Comparison of ENCODE assay signal across 10 cellular contexts in the genomic region with DNA sequence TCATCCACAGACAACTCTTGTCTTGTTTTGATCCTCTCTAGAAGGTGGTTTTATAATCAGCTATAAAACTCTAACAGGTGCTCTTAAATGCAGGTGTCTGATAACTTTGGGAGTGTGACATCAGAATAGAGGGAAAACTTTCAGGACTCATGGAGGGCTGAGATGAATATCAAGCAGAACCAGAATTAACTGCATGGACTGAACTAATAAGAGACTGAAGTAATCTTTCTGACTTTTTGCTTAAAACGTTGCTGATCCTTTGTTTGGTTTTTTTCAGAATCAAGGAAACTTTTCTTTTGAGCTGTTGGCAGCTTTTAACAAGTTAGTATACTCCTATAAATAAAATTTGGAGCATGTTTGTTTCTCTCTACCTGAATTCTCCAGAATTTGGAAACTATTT.
ATAC-seq and TF ChIP-seq lines count a peak whose summit lies in the region.
"Had no signal": no experiment of that assay in that cellular context is flagged by ENCODE, and none has a peak within 500 bp of the region (broad histone marks: within the 10 kb centered on the region; RNA-seq: fewer than 3 reads in every experiment).

No MANE protein-coding gene starts in this region.

- POLR2A ChIA-PET in HEK293 (lab: Yijun Ruan, JAX): no interaction called here

- no peak overlapping the region for H3K4me3 ChIP-seq in HEK293 (ENCODE audit: low read depth, low read length)
- H3K4me3 ChIP-seq: A549; BLaER1; BLaER1 treated with 17β-estradiol and CSF1 and Interleukin-3, amounts not matched to agents 10 nM and 100 nM had no signal

- H3K9me3 ChIP-seq in HEK293 (ENCODE audit: control insufficient read depth, insufficient read depth, low read depth, low read length): no peaks in the 10 kb centered on the region
- H3K9me3 ChIP-seq: A549, BE2C, Caco-2 had no signal

- H3K27ac ChIP-seq in HEK293 (ENCODE audit: extremely low read depth, low read depth, low read length): no peak overlapping the region
- H3K27ac ChIP-seq: 22Rv1; A549; BLaER1; BLaER1 treated with 17β-estradiol and CSF1 and Interleukin-3, amounts not matched to agents 10 nM and 100 nM; C4-2B had no signal

- no peaks in the 10 kb centered on the region for H3K4me1 ChIP-seq in HEK293 (ENCODE audit: control insufficient read depth, insufficient read depth, low read length)
- H3K4me1 ChIP-seq: A549, BE2C, Caco-2 had no signal

- no peaks in the 10 kb centered on the region for H3K36me3 ChIP-seq in HEK293 (ENCODE audit: control insufficient read depth in 2 of 2, insufficient read depth in 1 of 2, low read length in 2 of 2)
- H3K36me3 ChIP-seq: BE2C; BLaER1; BLaER1 treated with 17β-estradiol and CSF1 and Interleukin-3, amounts not matched to agents 10 nM and 100 nM had no signal

- CTCF ChIA-PET in HEK293 (lab: Yijun Ruan, JAX): no interaction called here

- ATAC-seq in GM21381 (IDR thresholded peaks at IDR 0.05; ENCODE audit: unreplicated experiment): no peak
- ATAC-seq: A549; CD8-positive, alpha-beta T cell had no signal

- no peak for TF ChIP-seq CTCF in HEK293 (tag by site-specific recombination; IDR thresholded peaks at IDR 0.05)

TF ChIP-seq in HEK293, 187 proteins besides CTCF, POLR2A, EP300 and RAD21:
- TF ChIP-seq HOXA7 (CRISPR knock-in tag; IDR thresholded peaks at IDR 0.05; ENCODE audit: borderline replicate concordance) (no peak), SETDB1 (IDR thresholded peaks at IDR 0.05; ENCODE audit: insufficient read length, low read length) (peak; percentile 91)
